Comparison of ENCODE assay signal across 18 cellular contexts in the genomic region with DNA sequence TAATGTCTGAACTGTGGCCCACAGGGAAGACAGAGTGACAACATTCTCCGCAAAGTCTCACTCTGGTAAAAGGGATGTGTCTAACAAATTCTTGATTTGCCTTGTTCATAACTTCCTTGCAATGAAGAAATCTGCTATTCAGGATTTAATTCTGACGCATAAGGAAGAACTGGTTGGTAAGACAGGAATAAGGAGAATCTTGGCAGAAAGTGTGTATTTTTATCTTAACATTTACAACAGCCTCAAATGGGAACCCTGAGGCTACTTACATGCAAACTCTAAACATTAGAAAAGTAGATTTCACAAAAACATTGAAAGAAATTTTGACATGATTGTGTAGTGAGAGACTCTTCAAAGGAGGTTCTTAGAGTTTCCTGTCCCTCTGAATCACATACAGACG. TPM values are rescaled to one million over a fixed set of nuclear protein-coding genes. Genes with fewer than 3 reads are reported as not detected.
DNase-seq lines count a peak whose midpoint lies in the region; ATAC-seq and TF ChIP-seq lines count a peak whose summit lies in the region.
"Had no signal": no experiment of that assay in that cellular context is flagged by ENCODE, and none has a peak within 500 bp of the region (broad histone marks: within the 10 kb centered on the region; RNA-seq: fewer than 3 reads in every experiment).

No MANE protein-coding gene starts in this region.

- dilution Hi-C loops in IMR-90 (cut with HindIII; ENCODE audit: low sequenced_read_pairs, unreplicated experiment), result no loop called here

- H3K4ac ChIP-seq in IMR-90 (ENCODE audit: low read depth, low read length), result no peak overlapping the region

- H2AK5ac ChIP-seq in IMR-90 (ENCODE audit: low read depth, low read length), result no peak overlapping the region

- H3K36me3 ChIP-seq in IMR-90 (ENCODE audit: control insufficient read depth, insufficient read depth, low read length), result no peaks in the 10 kb centered on the region
- H3K36me3 ChIP-seq in hepatocyte (replicated peaks; ENCODE audit: insufficient read depth, low read depth), result no peaks in the 10 kb centered on the region

- ATAC-seq in IMR-90 (ENCODE audit: low read depth) (no peak), omental fat pad (ENCODE audit: low FRiP score) (peak; percentile 58), GM18909 (IDR thresholded peaks at IDR 0.05; ENCODE audit: poor library complexity, unreplicated experiment) (no peak), GM18517 (IDR thresholded peaks at IDR 0.05; ENCODE audit: unreplicated experiment) (no peak)
- ATAC-seq: A549, HCT116, HepG2 had no signal

- no peak overlapping the region for H3K23ac ChIP-seq in IMR-90 (ENCODE audit: low read depth, low read length)

- H3K79me1 ChIP-seq in IMR-90 (ENCODE audit: low read depth in 1 of 2, low read length in 2 of 2), result no peaks in the 10 kb centered on the region

- H2AK9ac ChIP-seq in IMR-90 (replicated peaks; ENCODE audit: low read depth, low read length, poor library complexity), result no peak overlapping the region

- no peaks in the 10 kb centered on the region for H3K9me2 ChIP-seq in hepatocyte (replicated peaks; ENCODE audit: insufficient read depth)

- H3K4me2 ChIP-seq in IMR-90 (ENCODE audit: low read depth, low read length) (no peak overlapping the region), hepatocyte (peak overlapping the region; percentile 8)
- H3K4me2 ChIP-seq: A549 had no signal

- no peak for TF ChIP-seq CTCF in IMR-90 (conservative IDR thresholded peaks at IDR 0.05; ENCODE audit: low read depth, low read length)
- TF ChIP-seq CTCF in hepatocyte (IDR thresholded peaks at IDR 0.05; ENCODE audit: poor library complexity), result no peak
- TF ChIP-seq CTCF in omental fat pad (IDR thresholded peaks at IDR 0.05), result no peak

- intact Hi-C loops in IMR-90 (cut with micrococcal nuclease), result no loop called here

- no peak overlapping the region for H3K9ac ChIP-seq in IMR-90 (ENCODE audit: low read depth, low read length)

- H3K79me2 ChIP-seq in hepatocyte, result no peaks in the 10 kb centered on the region

- H3K14ac ChIP-seq in IMR-90 (replicated peaks; ENCODE audit: low read depth, low read length), result no peak overlapping the region

- no CpG with 5 or more reads among the region's 3 CpGs for WGBS in IMR-90 (ENCODE audit: extremely low coverage in 2 of 2, insufficient read length in 1 of 2), 2 experiments
- WGBS in hepatocyte (ENCODE audit: low lambda C conversion rate, missing lambda C conversion rate), result 57% methylated on average over 3 of the region's 3 CpGs

- H4K5ac ChIP-seq in IMR-90 (ENCODE audit: low read depth, low read length), result peak overlapping the region; percentile 9; the same call in 1 of the 2 replicates

- H2AFZ ChIP-seq in IMR-90 (replicated peaks; ENCODE audit: low read length, poor library complexity), result no peak overlapping the region
- H2AFZ ChIP-seq in hepatocyte, result no peak overlapping the region

- DNase-seq in IMR-90 (no peak), amniotic epithelial cell (ENCODE audit: low read depth) (peak; percentile 55), hepatocyte (ENCODE audit: low spot score) (no peak), omental fat pad (ENCODE audit: low spot score) (no peak), superior temporal gyrus (ENCODE audit: extremely low spot score) (no peak)
- DNase-seq: AML-193; Caco-2; CD4-positive, alpha-beta T cell; GOT3; H7 had no signal

- no peak overlapping the region for H2BK15ac ChIP-seq in IMR-90 (ENCODE audit: low read depth, low read length)

- in situ Hi-C loops in IMR-90 (cut with MboI; ENCODE audit: low sequenced_read_pairs), result no loop called here

- H3K56ac ChIP-seq in IMR-90 (ENCODE audit: extremely low read depth, insufficient read depth, low read length), result no peak overlapping the region

- H3K4me3 ChIP-seq in IMR-90 (ENCODE audit: insufficient read depth, low read depth, low read length) (no peak overlapping the region), hepatocyte (no peak overlapping the region)
- H3K4me3 ChIP-seq: A549 had no signal

- POLR2A ChIA-PET in IMR-90 (lab: Charles Lee; ENCODE audit: unreplicated experiment), result no interaction called here

- H4K20me1 ChIP-seq in IMR-90 (ENCODE audit: insufficient read depth, low read length) (no peaks in the 10 kb centered on the region), hepatocyte (ENCODE audit: insufficient read depth, poor library complexity, severe bottlenecking) (no peaks in the 10 kb centered on the region)

- H2BK120ac ChIP-seq in IMR-90 (ENCODE audit: low read depth, low read length), result no peak overlapping the region

- H3K27me3 ChIP-seq in IMR-90 (ENCODE audit: control insufficient read depth, insufficient read depth, low read length) (no peaks in the 10 kb centered on the region), hepatocyte (no peaks in the 10 kb centered on the region)

- no peak overlapping the region for H2BK5ac ChIP-seq in IMR-90 (ENCODE audit: low read depth, low read length, poor library complexity, severe bottlenecking)

- no peak overlapping the region for H2BK20ac ChIP-seq in IMR-90 (ENCODE audit: low read depth, low read length)

- H3K9me3 ChIP-seq in IMR-90 (ENCODE audit: control insufficient read depth, insufficient read depth, low read length), result no peaks in the 10 kb centered on the region
- no peaks in the 10 kb centered on the region for H3K9me3 ChIP-seq in hepatocyte (ENCODE audit: low read depth)
- H3K9me3 ChIP-seq: A549, Caco-2 had no signal

- H3K4me1 ChIP-seq in IMR-90 (ENCODE audit: control insufficient read depth, insufficient read depth, low read length) (peaks cover 6% of the 10 kb centered on the region), hepatocyte (ENCODE audit: insufficient read depth) (peaks cover 20% of the 10 kb centered on the region)

- H3K9me1 ChIP-seq in IMR-90 (ENCODE audit: insufficient read depth, low read length), result no peaks in the 10 kb centered on the region

- H4K91ac ChIP-seq in IMR-90 (ENCODE audit: insufficient read depth, low read depth, low read length), result no peak overlapping the region

- no TSS peak for BruUV-seq in IMR-90 (replicated peaks; lab: Mats Ljungman, UMichigan)

- H4K8ac ChIP-seq in IMR-90 (ENCODE audit: low read depth in 2 of 2, low read length in 2 of 2), result no peak overlapping the region

- peak overlapping the region; percentile 44; the same call in 1 of the 2 replicates for H3K18ac ChIP-seq in IMR-90 (ENCODE audit: low read depth, low read length)

- CTCF ChIA-PET in IMR-90 (lab: Yijun Ruan, JAX), result no interaction called here

- no peak for TF ChIP-seq POLR2A in IMR-90 (IDR thresholded peaks at IDR 0.05; ENCODE audit: low read depth, low read length)

- no peak overlapping the region for H3K27ac ChIP-seq in IMR-90 (ENCODE audit: insufficient read depth, low read length)
- peak overlapping the region; percentile 50 for H3K27ac ChIP-seq in hepatocyte
- H3K27ac ChIP-seq: 22Rv1, C4-2B had no signal

- no peak for TF ChIP-seq RAD21 in IMR-90 (IDR thresholded peaks at IDR 0.05; ENCODE audit: low read length)

TF ChIP-seq in IMR-90, 13 proteins besides CTCF, POLR2A, EP300 and RAD21:
- TF ChIP-seq NFE2L2 (IDR thresholded peaks at IDR 0.05; ENCODE audit: low read depth, low read length), result no peak
- no peak for TF ChIP-seq MXI1 (IDR thresholded peaks at IDR 0.05; ENCODE audit: borderline replicate concordance, low read depth, low read length)
- no peak for TF ChIP-seq CHD1 (IDR thresholded peaks at IDR 0.05; ENCODE audit: low read depth, low read length)
- no peak for TF ChIP-seq BHLHE40 (IDR thresholded peaks at IDR 0.05; ENCODE audit: low read depth, low read length)
- TF ChIP-seq SMC3 (IDR thresholded peaks at IDR 0.05; ENCODE audit: low read depth, low read length), result no peak
- TF ChIP-seq, protein P1, sequence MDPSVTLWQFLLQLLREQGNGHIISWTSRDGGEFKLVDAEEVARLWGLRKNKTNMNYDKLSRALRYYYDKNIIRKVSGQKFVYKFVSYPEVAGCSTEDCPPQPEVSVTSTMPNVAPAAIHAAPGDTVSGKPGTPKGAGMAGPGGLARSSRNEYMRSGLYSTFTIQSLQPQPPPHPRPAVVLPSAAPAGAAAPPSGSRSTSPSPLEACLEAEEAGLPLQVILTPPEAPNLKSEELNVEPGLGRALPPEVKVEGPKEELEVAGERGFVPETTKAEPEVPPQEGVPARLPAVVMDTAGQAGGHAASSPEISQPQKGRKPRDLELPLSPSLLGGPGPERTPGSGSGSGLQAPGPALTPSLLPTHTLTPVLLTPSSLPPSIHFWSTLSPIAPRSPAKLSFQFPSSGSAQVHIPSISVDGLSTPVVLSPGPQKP (IDR thresholded peaks at IDR 0.05; ENCODE audit: borderline replicate concordance, low read depth, low read length), result no peak
- no peak for TF ChIP-seq MAZ (IDR thresholded peaks at IDR 0.05; ENCODE audit: borderline replicate concordance, low read depth, low read length)
- TF ChIP-seq, protein P2, sequence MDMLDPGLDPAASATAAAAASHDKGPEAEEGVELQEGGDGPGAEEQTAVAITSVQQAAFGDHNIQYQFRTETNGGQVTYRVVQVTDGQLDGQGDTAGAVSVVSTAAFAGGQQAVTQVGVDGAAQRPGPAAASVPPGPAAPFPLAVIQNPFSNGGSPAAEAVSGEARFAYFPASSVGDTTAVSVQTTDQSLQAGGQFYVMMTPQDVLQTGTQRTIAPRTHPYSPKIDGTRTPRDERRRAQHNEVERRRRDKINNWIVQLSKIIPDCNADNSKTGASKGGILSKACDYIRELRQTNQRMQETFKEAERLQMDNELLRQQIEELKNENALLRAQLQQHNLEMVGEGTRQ (IDR thresholded peaks at IDR 0.05; ENCODE audit: low read depth, low read length), result no peak
- TF ChIP-seq MAFK (IDR thresholded peaks at IDR 0.05; ENCODE audit: low read depth, low read length), result no peak
- no peak for TF ChIP-seq CEBPB (IDR thresholded peaks at IDR 0.05; ENCODE audit: low read depth, low read length)
- TF ChIP-seq FOS (IDR thresholded peaks at IDR 0.05; ENCODE audit: low read depth, low read length), result no peak
- TF ChIP-seq RFX5 (IDR thresholded peaks at IDR 0.05; ENCODE audit: low read depth, low read length), result no peak
- no peak for TF ChIP-seq RCOR1 (IDR thresholded peaks at IDR 0.05; ENCODE audit: insufficient replicate concordance, low read length)

RNA-seq across cellular contexts. Expression of gene PLD1, which starts 10.8 kb away (rescaled TPM):
- total RNA-seq in IMR-90 (2012; rRNA removed) (9.2 and 9.7 TPM in 2 replicates), hepatocyte (63.3 and 71.1 TPM in 2 replicates), omental fat pad (10 to 100 TPM in 3 of 4 donors, 1 to 10 TPM in 1; 9.7 to 73.3 (median 33.2) TPM)
- polyA plus RNA-seq in IMR-90 (2012; rRNA removed) (2.6 and 3.3 TPM in 2 replicates), hepatocyte (29.4 and 42.1 TPM in 2 replicates)
- polyA plus RNA-seq in IMR-90 (2012; cell fraction: cytosol; rRNA removed), result 1.3 and 1.5 TPM in 2 replicates
- 2.7 and 23.1 TPM in 2 replicates for polyA plus RNA-seq in IMR-90 (2012; cell fraction: nucleus; rRNA removed; ENCODE audit: low replicate concordance)

RNA-seq across cellular contexts. Expression of gene TMEM212, which starts 22.1 kb away (rescaled TPM):
- not detected in 2 replicates for total RNA-seq in IMR-90 (2012; rRNA removed)
- polyA plus RNA-seq in IMR-90 (2012; rRNA removed), result not detected in 2 replicates
- not detected in 2 replicates for polyA plus RNA-seq in IMR-90 (2012; cell fraction: cytosol; rRNA removed)
- not detected in 2 replicates for polyA plus RNA-seq in IMR-90 (2012; cell fraction: nucleus; rRNA removed; ENCODE audit: low replicate concordance)
- total RNA-seq in hepatocyte, result not detected in 2 replicates
- not detected in 2 replicates for polyA plus RNA-seq in hepatocyte
- not detected for total RNA-seq in omental fat pad
- total RNA-seq: Caco-2; CD4-positive, alpha-beta T cell; H7; HepG2 had no signal
- polyA plus RNA-seq: A549, BJ, HepG2 had no signal
